In the genomic region with DNA sequence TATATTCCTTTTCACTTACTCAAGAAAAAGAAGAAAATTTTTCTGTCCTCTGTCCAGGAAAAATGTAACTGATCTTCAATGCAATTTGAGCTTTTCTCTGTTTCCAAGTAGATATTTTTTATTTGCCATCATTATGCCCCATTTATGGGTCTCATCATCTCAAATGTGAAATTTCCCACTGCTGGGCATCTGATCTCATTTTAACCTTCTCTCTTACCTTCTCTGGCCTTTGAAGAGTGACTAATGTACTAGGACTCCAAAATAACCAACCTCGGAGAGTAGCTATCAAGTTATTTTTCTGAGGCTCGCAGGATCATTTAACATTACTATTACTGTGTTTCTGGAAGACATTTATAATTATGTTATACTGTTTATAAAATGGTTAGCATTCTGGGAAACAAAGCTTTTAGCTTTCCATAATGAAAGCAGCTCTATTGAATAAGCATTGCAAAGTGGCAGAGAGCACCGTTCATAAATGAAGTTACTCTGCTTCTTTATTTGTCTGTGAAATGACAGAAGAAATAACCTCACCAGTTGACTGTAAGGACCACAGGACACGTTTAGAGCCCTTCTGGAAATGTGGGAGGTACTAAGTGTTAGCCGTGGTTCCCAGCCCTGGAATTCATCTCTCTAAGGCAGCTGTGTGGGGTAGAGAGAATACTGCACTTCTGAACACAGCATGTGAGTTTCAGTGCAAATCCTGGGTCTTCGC, we compare ENCODE assay signal across 11 cellular contexts. TPM values are rescaled to one million over a fixed set of nuclear protein-coding genes. Genes with fewer than 3 reads are reported as not detected.
DNase-seq lines count a peak whose midpoint lies in the region; FAIRE-seq and TF ChIP-seq lines count a peak whose summit lies in the region.
"Had no signal": no experiment of that assay in that cellular context is flagged by ENCODE, and none has a peak within 500 bp of the region (broad histone marks: within the 10 kb centered on the region; RNA-seq: fewer than 3 reads in every experiment).

No MANE protein-coding gene starts in this region.

- H4K20me1 ChIP-seq in keratinocyte (ENCODE audit: control insufficient read depth, extremely low read depth, insufficient read depth, low read length) (no peaks in the 10 kb centered on the region), Karpas-422 (ENCODE audit: insufficient read depth, low read depth, low read length) (no peaks in the 10 kb centered on the region)

- H3K79me2 ChIP-seq in ACC112 (ENCODE audit: control insufficient read depth, insufficient read depth, low read length, unreplicated experiment) (no peaks in the 10 kb centered on the region), keratinocyte (ENCODE audit: control insufficient read depth, insufficient read depth, low read length) (no peaks in the 10 kb centered on the region), Karpas-422 (ENCODE audit: low read length) (no peaks in the 10 kb centered on the region)

- H3K36me3 ChIP-seq in ACC112 (ENCODE audit: insufficient read depth, low read length) (no peaks in the 10 kb centered on the region), keratinocyte (ENCODE audit: control insufficient read depth in 2 of 2, extremely low read depth in 1 of 2, insufficient read depth in 2 of 2, low read length in 2 of 2) (no peaks in the 10 kb centered on the region), Karpas-422 (ENCODE audit: insufficient read depth, low read length) (no peaks in the 10 kb centered on the region)
- H3K36me3 ChIP-seq: heart right ventricle had no signal

- H3K9me2 ChIP-seq in Karpas-422 (replicated peaks; ENCODE audit: insufficient read depth, low read length) = no peaks in the 10 kb centered on the region

- H3K27me3 ChIP-seq in ACC112 (ENCODE audit: insufficient read depth, low read length) = no peaks in the 10 kb centered on the region
- H3K27me3 ChIP-seq in keratinocyte (ENCODE audit: control insufficient read depth, extremely low read depth, insufficient read depth, low read length) = no peaks in the 10 kb centered on the region
- H3K27me3 ChIP-seq in Karpas-422 (ENCODE audit: low read length) = no peaks in the 10 kb centered on the region
- H3K27me3 ChIP-seq: heart right ventricle had no signal

- H3K4me2 ChIP-seq in keratinocyte (ENCODE audit: control insufficient read depth, extremely low read depth, insufficient read depth, low read depth, low read length) (peak overlapping the region; percentile 25), Karpas-422 (ENCODE audit: low read depth, low read length, poor library complexity, severe bottlenecking) (no peak overlapping the region)

- peak; percentile 2 for DNase-seq in HPDE6-E6E7 (ENCODE audit: extremely low spot score)
- DNase-seq in amniotic epithelial cell (ENCODE audit: low read depth) = peak; percentile 61
- DNase-seq in keratinocyte (ENCODE audit: low read depth, low spot score) = no peak
- no peak for DNase-seq in occipital lobe (lab: John Stamatoyannopoulos, UW)
- no peak for DNase-seq in NCI-H2107 (lab: John Stamatoyannopoulos, UW)
- no peak for DNase-seq in Karpas-422
- no peak for DNase-seq in NCI-H2171 treated with DMSO at 0.1 percent for 48 hours (lab: John Stamatoyannopoulos, UW)
- DNase-seq: activated naive CD4-positive, alpha-beta T cell treated with anti-CD3 and anti-CD28 coated beads, Interleukin-2, amount 50 U/mL, for 16 hours; AML-193; heart right ventricle had no signal

- no peak overlapping the region for H3K9ac ChIP-seq in keratinocyte (ENCODE audit: control insufficient read depth, extremely low read depth, insufficient read depth, low read length)
- no peak overlapping the region for H3K9ac ChIP-seq in Karpas-422 (ENCODE audit: low read length)

- H3K9me1 ChIP-seq in keratinocyte (ENCODE audit: control insufficient read depth, extremely low read depth, insufficient read depth, low read length) = no peaks in the 10 kb centered on the region

- H3K4me1 ChIP-seq in ACC112 (ENCODE audit: control insufficient read depth, insufficient read depth, low read length, unreplicated experiment) = peaks cover 60% of the 10 kb centered on the region
- peaks cover 36% of the 10 kb centered on the region for H3K4me1 ChIP-seq in keratinocyte (ENCODE audit: control insufficient read depth, extremely low read depth, insufficient read depth, low read length)
- H3K4me1 ChIP-seq in Karpas-422 (ENCODE audit: low read length) = no peaks in the 10 kb centered on the region

- H3K27ac ChIP-seq in ACC112 (ENCODE audit: low read depth, low read length) (peak overlapping the region; percentile 85), keratinocyte (ENCODE audit: control insufficient read depth, insufficient read depth, low read length) (peak overlapping the region; percentile 52), Karpas-422 (ENCODE audit: low read length) (no peak overlapping the region)

- no peak for TF ChIP-seq CTCF in keratinocyte (optimal IDR thresholded peaks at IDR 0.05 in 1 of 3, IDR thresholded peaks at IDR 0.05 in 1 of 3, conservative IDR thresholded peaks at IDR 0.05 in 1 of 3; ENCODE audit: extremely low read depth in 1 of 3, insufficient read depth in 2 of 3, low read length in 3 of 3)

- H3K9me3 ChIP-seq in keratinocyte (ENCODE audit: control insufficient read depth, low read depth, low read length) (no peaks in the 10 kb centered on the region), Karpas-422 (ENCODE audit: low read length) (no peaks in the 10 kb centered on the region)
- H3K9me3 ChIP-seq: heart right ventricle had no signal

- H3K4me3 ChIP-seq in ACC112 (ENCODE audit: low read depth, low read length) (peak overlapping the region; percentile 2; the same call in 1 of the 2 replicates), keratinocyte (ENCODE audit: control insufficient read depth in 2 of 3, extremely low read depth in 1 of 3, insufficient read depth in 2 of 3, low read depth in 1 of 3, low read length in 3 of 3) (no peak overlapping the region), Karpas-422 (ENCODE audit: low read length) (no peak overlapping the region)
- H3K4me3 ChIP-seq: heart right ventricle had no signal

- dilution Hi-C loops in keratinocyte (cut with MboI; ENCODE audit: extremely low pct_ligation_motif_present, low sequenced_read_pairs) = no loop called here

- no peak for FAIRE-seq in keratinocyte (lab: Jason Lieb, UNC)

- no peak overlapping the region for H2AFZ ChIP-seq in ACC112 (ENCODE audit: low read length, unreplicated experiment)
- H2AFZ ChIP-seq in keratinocyte (ENCODE audit: control insufficient read depth, low read length) = no peak overlapping the region
- no peak overlapping the region for H2AFZ ChIP-seq in Karpas-422 (ENCODE audit: low read length)

RNA-seq across cellular contexts. Expression of gene NMT2, which starts 33.3 kb away (rescaled TPM):
- polyA plus RNA-seq in keratinocyte = 6.7 to 19.1 TPM (median 9.9 TPM) in 3 replicates
- 22.5 TPM for polyA plus RNA-seq in keratinocyte (2011; ENCODE audit: low read depth)
- polyA plus RNA-seq in keratinocyte (2011; cell fraction: cytosol; rRNA removed) = 10.4 and 12.8 TPM in 2 replicates
- polyA plus RNA-seq in keratinocyte (2011; cell fraction: nucleus; rRNA removed) = 14.5 and 15.4 TPM in 2 replicates
- polyA plus RNA-seq in keratinocyte (2012; ENCODE audit: low replicate concordance) = 18.5 and 18.8 TPM in 2 replicates
- polyA minus RNA-seq in keratinocyte = 3.6 to 9.4 TPM (median 6.0 TPM) in 3 replicates
- polyA minus RNA-seq in keratinocyte (2011; cell fraction: cytosol; rRNA and poly(A)+ RNA removed) = 4.0 TPM
- polyA minus RNA-seq in keratinocyte (2011; cell fraction: nucleus; rRNA and poly(A)+ RNA removed) = 2.1 and 5.4 TPM in 2 replicates
- total RNA-seq in occipital lobe = 57.1 TPM
- 1.6 and 2.6 TPM in 2 replicates for total RNA-seq in Karpas-422 (2014; rRNA removed; shearing (Covaris generic); ENCODE audit: low replicate concordance)

Comparison
In these comparisons a context has a peak if more than half of its experiments do, and no peak if none do; other contexts are left out.
1. DNase-seq: peak in HPDE6-E6E7 (single experiment) and amniotic epithelial cell (single experiment); none in keratinocyte (single experiment), occipital lobe (single experiment), NCI-H2107 (single experiment), Karpas-422 (single experiment) and NCI-H2171 treated with DMSO at 0.1 percent for 48 hours (single experiment).
2. RNA of gene NMT2, which starts 33.3 kb away (total RNA-seq): 57.1 TPM in occipital lobe (single experiment); 1.6 to 2.6 TPM in Karpas-422; every median in the first group is over 10 times any median in the second.